1 cellular context compared by ENCODE assay signal in the genomic region with DNA sequence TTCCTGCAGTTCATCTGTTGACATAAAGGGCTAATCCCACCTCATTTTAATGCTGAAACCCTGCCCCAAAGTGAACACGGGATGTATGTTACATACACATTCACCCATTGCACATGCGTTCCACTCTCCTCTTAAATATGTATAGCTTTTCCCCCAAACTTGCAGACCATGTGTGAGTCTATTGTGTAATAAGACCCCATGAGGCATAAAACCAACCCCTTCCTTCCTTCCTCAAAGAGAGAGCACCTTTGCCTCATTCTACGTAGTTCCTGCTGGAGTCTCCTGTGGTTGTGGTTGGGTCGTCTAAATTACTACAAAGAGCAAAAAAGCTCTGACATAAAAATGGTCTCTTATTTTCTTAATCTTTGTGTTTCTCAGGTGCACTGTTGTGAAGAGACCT.
TF ChIP-seq lines count a peak whose summit lies in the region.

No MANE protein-coding gene starts in this region.

TF ChIP-seq in WTC11, 78 proteins besides CTCF, POLR2A, EP300 and RAD21:
- TF ChIP-seq, protein P1, sequence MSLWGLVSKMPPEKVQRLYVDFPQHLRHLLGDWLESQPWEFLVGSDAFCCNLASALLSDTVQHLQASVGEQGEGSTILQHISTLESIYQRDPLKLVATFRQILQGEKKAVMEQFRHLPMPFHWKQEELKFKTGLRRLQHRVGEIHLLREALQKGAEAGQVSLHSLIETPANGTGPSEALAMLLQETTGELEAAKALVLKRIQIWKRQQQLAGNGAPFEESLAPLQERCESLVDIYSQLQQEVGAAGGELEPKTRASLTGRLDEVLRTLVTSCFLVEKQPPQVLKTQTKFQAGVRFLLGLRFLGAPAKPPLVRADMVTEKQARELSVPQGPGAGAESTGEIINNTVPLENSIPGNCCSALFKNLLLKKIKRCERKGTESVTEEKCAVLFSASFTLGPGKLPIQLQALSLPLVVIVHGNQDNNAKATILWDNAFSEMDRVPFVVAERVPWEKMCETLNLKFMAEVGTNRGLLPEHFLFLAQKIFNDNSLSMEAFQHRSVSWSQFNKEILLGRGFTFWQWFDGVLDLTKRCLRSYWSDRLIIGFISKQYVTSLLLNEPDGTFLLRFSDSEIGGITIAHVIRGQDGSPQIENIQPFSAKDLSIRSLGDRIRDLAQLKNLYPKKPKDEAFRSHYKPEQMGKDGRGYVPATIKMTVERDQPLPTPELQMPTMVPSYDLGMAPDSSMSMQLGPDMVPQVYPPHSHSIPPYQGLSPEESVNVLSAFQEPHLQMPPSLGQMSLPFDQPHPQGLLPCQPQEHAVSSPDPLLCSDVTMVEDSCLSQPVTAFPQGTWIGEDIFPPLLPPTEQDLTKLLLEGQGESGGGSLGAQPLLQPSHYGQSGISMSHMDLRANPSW (CRISPR knock-in tag; conservative IDR thresholded peaks at IDR 0.05; ENCODE audit: low read depth): no peak
- TF ChIP-seq, protein P2, sequence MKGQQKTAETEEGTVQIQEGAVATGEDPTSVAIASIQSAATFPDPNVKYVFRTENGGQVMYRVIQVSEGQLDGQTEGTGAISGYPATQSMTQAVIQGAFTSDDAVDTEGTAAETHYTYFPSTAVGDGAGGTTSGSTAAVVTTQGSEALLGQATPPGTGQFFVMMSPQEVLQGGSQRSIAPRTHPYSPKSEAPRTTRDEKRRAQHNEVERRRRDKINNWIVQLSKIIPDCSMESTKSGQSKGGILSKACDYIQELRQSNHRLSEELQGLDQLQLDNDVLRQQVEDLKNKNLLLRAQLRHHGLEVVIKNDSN (CRISPR knock-in tag; IDR thresholded peaks at IDR 0.05): no peak
- TF ChIP-seq ATF3 (CRISPR knock-in tag; conservative IDR thresholded peaks at IDR 0.05) (no peak), ZSCAN18 (CRISPR knock-in tag; IDR thresholded peaks at IDR 0.05) (no peak), TEAD4 (CRISPR knock-in tag; IDR thresholded peaks at IDR 0.05) (no peak), TP53 (CRISPR knock-in tag; IDR thresholded peaks at IDR 0.05) (no peak), AFF4 (CRISPR knock-in tag; IDR thresholded peaks at IDR 0.05; ENCODE audit: borderline replicate concordance) (no peak), E2F4 (CRISPR knock-in tag; IDR thresholded peaks at IDR 0.05; ENCODE audit: borderline replicate concordance, low read depth) (no peak), ELF4 (CRISPR knock-in tag; IDR thresholded peaks at IDR 0.05; ENCODE audit: low read depth) (no peak), E2F5 (CRISPR knock-in tag; IDR thresholded peaks at IDR 0.05) (no peak), PREB (CRISPR knock-in tag; IDR thresholded peaks at IDR 0.05; ENCODE audit: borderline replicate concordance) (no peak), MAX (CRISPR knock-in tag; IDR thresholded peaks at IDR 0.05) (no peak), ZNF121 (CRISPR knock-in tag; IDR thresholded peaks at IDR 0.05) (no peak), GTF2I (CRISPR knock-in tag; conservative IDR thresholded peaks at IDR 0.05) (no peak), ZNF671 (CRISPR knock-in tag; IDR thresholded peaks at IDR 0.05) (no peak), NR3C1 (CRISPR knock-in tag; conservative IDR thresholded peaks at IDR 0.05; ENCODE audit: low read depth) (no peak)
- TF ChIP-seq, protein P3, sequence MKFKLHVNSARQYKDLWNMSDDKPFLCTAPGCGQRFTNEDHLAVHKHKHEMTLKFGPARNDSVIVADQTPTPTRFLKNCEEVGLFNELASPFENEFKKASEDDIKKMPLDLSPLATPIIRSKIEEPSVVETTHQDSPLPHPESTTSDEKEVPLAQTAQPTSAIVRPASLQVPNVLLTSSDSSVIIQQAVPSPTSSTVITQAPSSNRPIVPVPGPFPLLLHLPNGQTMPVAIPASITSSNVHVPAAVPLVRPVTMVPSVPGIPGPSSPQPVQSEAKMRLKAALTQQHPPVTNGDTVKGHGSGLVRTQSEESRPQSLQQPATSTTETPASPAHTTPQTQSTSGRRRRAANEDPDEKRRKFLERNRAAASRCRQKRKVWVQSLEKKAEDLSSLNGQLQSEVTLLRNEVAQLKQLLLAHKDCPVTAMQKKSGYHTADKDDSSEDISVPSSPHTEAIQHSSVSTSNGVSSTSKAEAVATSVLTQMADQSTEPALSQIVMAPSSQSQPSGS (CRISPR knock-in tag; IDR thresholded peaks at IDR 0.05; ENCODE audit: borderline replicate concordance, low read depth): no peak
- TF ChIP-seq, protein P4, sequence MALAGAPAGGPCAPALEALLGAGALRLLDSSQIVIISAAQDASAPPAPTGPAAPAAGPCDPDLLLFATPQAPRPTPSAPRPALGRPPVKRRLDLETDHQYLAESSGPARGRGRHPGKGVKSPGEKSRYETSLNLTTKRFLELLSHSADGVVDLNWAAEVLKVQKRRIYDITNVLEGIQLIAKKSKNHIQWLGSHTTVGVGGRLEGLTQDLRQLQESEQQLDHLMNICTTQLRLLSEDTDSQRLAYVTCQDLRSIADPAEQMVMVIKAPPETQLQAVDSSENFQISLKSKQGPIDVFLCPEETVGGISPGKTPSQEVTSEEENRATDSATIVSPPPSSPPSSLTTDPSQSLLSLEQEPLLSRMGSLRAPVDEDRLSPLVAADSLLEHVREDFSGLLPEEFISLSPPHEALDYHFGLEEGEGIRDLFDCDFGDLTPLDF (CRISPR knock-in tag; IDR thresholded peaks at IDR 0.05): no peak
